Comparison of ENCODE assay signal across 8 cellular contexts in the genomic region with DNA sequence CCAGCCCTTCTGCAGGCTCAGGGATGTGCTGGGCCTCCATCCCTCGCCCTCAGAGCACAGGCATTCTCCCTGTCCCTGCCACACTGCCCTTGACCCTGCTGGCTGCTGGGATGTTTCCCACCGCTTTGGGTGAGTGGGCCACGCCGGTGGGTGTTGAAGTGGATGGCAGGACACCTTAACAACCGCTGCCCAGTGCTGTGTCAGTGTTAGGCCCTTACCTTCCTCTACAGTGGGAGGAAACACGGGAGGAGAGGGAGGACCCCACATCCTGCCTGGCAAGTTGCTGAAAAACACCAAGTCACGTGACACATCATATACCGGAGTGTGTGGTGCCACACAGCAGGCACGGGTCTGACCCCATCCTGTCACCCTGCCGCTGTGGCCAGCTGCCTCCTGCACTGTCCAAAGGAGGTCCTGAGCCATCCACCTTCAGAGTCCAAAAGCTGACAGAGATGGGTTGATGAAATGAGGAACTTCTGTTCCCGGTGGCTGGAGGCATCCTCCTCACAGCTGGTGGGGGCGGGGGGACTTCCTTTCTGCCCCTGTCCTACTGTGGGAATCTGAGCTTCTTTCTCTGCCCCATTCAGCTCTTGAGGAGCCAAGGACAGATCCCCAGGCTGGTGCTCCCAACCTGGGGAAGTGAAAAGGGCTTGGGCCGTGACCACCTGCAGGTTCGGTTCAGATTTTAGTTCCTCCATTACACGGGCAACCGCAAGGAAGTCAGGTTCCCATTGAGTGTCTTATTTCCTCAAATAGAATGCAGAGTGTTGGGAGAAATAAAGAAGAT.
DNase-seq lines count a peak whose midpoint lies in the region; ATAC-seq and TF ChIP-seq lines count a peak whose summit lies in the region.

No MANE protein-coding gene starts in this region.

- no peaks in the 10 kb centered on the region for H3K9me3 ChIP-seq in tibial artery

- no peaks in the 10 kb centered on the region for H3K36me3 ChIP-seq in tibial artery

- H3K27me3 ChIP-seq in tibial artery = peaks cover 0 to 5% of the 10 kb centered on the region in 2 donors

- DNase-seq in NK-92 (lab: John Stamatoyannopoulos, UW; ENCODE audit: unreplicated experiment) (peak; percentile 27), medulla oblongata (ENCODE audit: extremely low spot score) (peak; percentile 39), NCI-H748 treated with DMSO at 0.1 percent for 48 hours (lab: John Stamatoyannopoulos, UW) (no peak), EL (no peak), NCI-H1436 treated with DMSO at 0.1 percent for 48 hours (lab: John Stamatoyannopoulos, UW) (no peak), tibial artery (no peak)
- DNase-seq in activated T-cell treated with anti-CD3 and anti-CD28 coated beads, Interleukin-2, amount 50 U/mL, for 24 hours = peak; percentile 78

- TF ChIP-seq POLR2A in GM18505 (IDR thresholded peaks at IDR 0.05; ENCODE audit: borderline replicate concordance, extremely low read depth, insufficient read depth, insufficient read length) = peak; percentile 67

- H3K9me3 Mint-ChIP-seq in activated T-cell treated with anti-CD3 and anti-CD28 coated beads, Interleukin-2, amount 50 U/mL, for 24 hours = no peaks in the 10 kb centered on the region

- H3K27ac ChIP-seq in tibial artery = no peak overlapping the region

- H3K27me3 Mint-ChIP-seq in activated T-cell treated with anti-CD3 and anti-CD28 coated beads, Interleukin-2, amount 50 U/mL, for 24 hours = no peaks in the 10 kb centered on the region

- TF ChIP-seq CTCF in tibial artery (IDR thresholded peaks at IDR 0.05) = no peak

- peaks cover 39% of the 10 kb centered on the region for H3K4me1 Mint-ChIP-seq in activated T-cell treated with anti-CD3 and anti-CD28 coated beads, Interleukin-2, amount 50 U/mL, for 24 hours (ENCODE audit: low read depth)

- H3K36me3 Mint-ChIP-seq in activated T-cell treated with anti-CD3 and anti-CD28 coated beads, Interleukin-2, amount 50 U/mL, for 24 hours (ENCODE audit: low read depth) = peaks cover 7% of the 10 kb centered on the region

- ATAC-seq in GM18505 (IDR thresholded peaks at IDR 0.05; ENCODE audit: unreplicated experiment) = no peak

- peaks cover 0 to 14% (median 11%) of the 10 kb centered on the region in 4 donors for H3K4me1 ChIP-seq in tibial artery

- intact Hi-C loops in tibial artery (cut with DNase I; ENCODE audit: low total_unique reads) = no loop called here

- peak overlapping the region; percentile 95 for H3K27ac Mint-ChIP-seq in activated T-cell treated with anti-CD3 and anti-CD28 coated beads, Interleukin-2, amount 50 U/mL, for 24 hours

- H3K4me3 Mint-ChIP-seq in activated T-cell treated with anti-CD3 and anti-CD28 coated beads, Interleukin-2, amount 50 U/mL, for 24 hours = peak overlapping the region; percentile 64

- no peak overlapping the region for H3K4me3 ChIP-seq in tibial artery

Comparison
In these comparisons a context has a peak if more than half of its experiments do, and no peak if none do; other contexts are left out.
1. DNase-seq: peak in NK-92 (single experiment), activated T-cell treated with anti-CD3 and anti-CD28 coated beads, Interleukin-2, amount 50 U/mL, for 24 hours (single experiment) and medulla oblongata (single experiment); none in NCI-H748 treated with DMSO at 0.1 percent for 48 hours (single experiment), EL (single experiment), NCI-H1436 treated with DMSO at 0.1 percent for 48 hours (single experiment) and tibial artery (0 of 2).